In genomic region chr13:26658491-26658890, GRCh38 we compare ENCODE assay signal across 28 cellular contexts.
DNase-seq lines count a peak whose midpoint lies in the region; ATAC-seq, FAIRE-seq and TF ChIP-seq lines count a peak whose summit lies in the region.
"Had no signal": no experiment of that assay in that cellular context is flagged by ENCODE, and none has a peak within 500 bp of the region (broad histone marks: within the 10 kb centered on the region; RNA-seq: fewer than 3 reads in every experiment).

No MANE protein-coding gene starts in this region.

- DNase-seq in DMS153 (lab: John Stamatoyannopoulos, UW) (peak; percentile 26), DMS153 treated with DMSO at 0.1 percent for 48 hours (lab: John Stamatoyannopoulos, UW; ENCODE audit: unreplicated experiment) (no peak), cerebellar cortex (ENCODE audit: low spot score) (peak; percentile 40), heart right ventricle (no peak), retinal pigment epithelial cell (ENCODE audit: low read depth) (peak; percentile 83), GM12892 (ENCODE audit: insufficient read length) (no peak), AML-193 (lab: John Stamatoyannopoulos, UW) (no peak)
- DNase-seq: activated CD4-positive, alpha-beta memory T cell treated with anti-CD3 and anti-CD28 coated beads, Interleukin-2, amount 10 ng/mL, durations not matched to agents 7 days and 5 days; CD4-positive, alpha-beta T cell; dermis blood vessel endothelial cell; DMS 273 treated with DMSO at 0.1 percent for 48 hours; HFFc6; NCI-H1105 treated with DMSO at 0.1 percent for 48 hours; NCI-H2081 treated with DMSO at 0.1 percent for 48 hours; NCI-H446 treated with DMSO at 0.1 percent for 48 hours; pancreas; RPMI8226; sigmoid colon; stimulated activated CD4-positive, alpha-beta T cell treated with anti-CD3 and anti-CD28 coated beads, Interleukin-15, amount 100 ng/mL, for 24 hours; stimulated activated naive CD8-positive, alpha-beta T cell treated with anti-CD3 and anti-CD28 coated beads, Interleukin-15, amount 100 ng/mL, for 72 hours; T-helper 9 cell; transverse colon had no signal

- no peaks in the 10 kb centered on the region for H3K9me3 ChIP-seq in heart right ventricle
- H3K9me3 ChIP-seq: ascending aorta, pancreas, sigmoid colon, transverse colon had no signal

- H3K36me3 ChIP-seq in heart right ventricle, result no peaks in the 10 kb centered on the region
- H3K36me3 ChIP-seq: ascending aorta, pancreas, sigmoid colon, transverse colon had no signal

- H3K27me3 ChIP-seq in heart right ventricle, result no peaks in the 10 kb centered on the region
- H3K27me3 ChIP-seq: ascending aorta, hepatocyte, pancreas, sigmoid colon, transverse colon had no signal

- 29 to 60% methylated on average over 1 of the region's 1 CpG for WGBS in heart right ventricle, 2 donors

- FAIRE-seq in GM12892 (lab: Jason Lieb, UNC), result no peak
- FAIRE-seq: endothelial cell of umbilical vein, pancreas had no signal

- no peak for TF ChIP-seq POLR2A in GM12892 (IDR thresholded peaks at IDR 0.05; ENCODE audit: low read depth, low read length)

- TF ChIP-seq CTCF in heart right ventricle (IDR thresholded peaks at IDR 0.05), result no peak
- no peak for TF ChIP-seq CTCF in retinal pigment epithelial cell (conservative IDR thresholded peaks at IDR 0.05; ENCODE audit: low read depth, low read length)

- ATAC-seq in heart right ventricle (peak; percentile 68 to 96 (median 84)), HG03378 (IDR thresholded peaks at IDR 0.05; ENCODE audit: unreplicated experiment) (no peak)
- ATAC-seq: left lobe of liver; stimulated activated naive CD8-positive, alpha-beta T cell treated with anti-CD3 and anti-CD28 coated beads, Interleukin-15, amount 100 ng/mL, for 72 hours had no signal

- peaks cover 0 to 31% (median 8%) of the 10 kb centered on the region in 9 donors for H3K4me1 ChIP-seq in heart right ventricle
- H3K4me1 ChIP-seq: ascending aorta, pancreas, sigmoid colon, transverse colon had no signal

- no peak overlapping the region for H3K4me3 ChIP-seq in heart right ventricle
- no peak overlapping the region for H3K4me3 ChIP-seq in retinal pigment epithelial cell (ENCODE audit: low read length)
- H3K4me3 ChIP-seq: ascending aorta, hepatocyte, pancreas, sigmoid colon, transverse colon had no signal

- no peak overlapping the region for H3K27ac ChIP-seq in heart right ventricle
- H3K27ac ChIP-seq: 22Rv1, ascending aorta, hepatocyte, pancreas, sigmoid colon, transverse colon had no signal

- intact Hi-C loops in heart right ventricle (cut with DNase I), result loop anchor here in 1 of 10 donors (5.0 kb wide), 1 partner anchor 39 kb away; no protein-coding TSS in a partner anchor

Comparison
In these comparisons a context has a peak if more than half of its experiments do, and no peak if none do; other contexts are left out.
1. DNase-seq: peak in DMS153 (single experiment), cerebellar cortex (single experiment) and retinal pigment epithelial cell (single experiment); none in DMS153 treated with DMSO at 0.1 percent for 48 hours (single experiment), heart right ventricle (0 of 2), GM12892 (single experiment) and AML-193 (0 of 2).